In the genomic region with DNA sequence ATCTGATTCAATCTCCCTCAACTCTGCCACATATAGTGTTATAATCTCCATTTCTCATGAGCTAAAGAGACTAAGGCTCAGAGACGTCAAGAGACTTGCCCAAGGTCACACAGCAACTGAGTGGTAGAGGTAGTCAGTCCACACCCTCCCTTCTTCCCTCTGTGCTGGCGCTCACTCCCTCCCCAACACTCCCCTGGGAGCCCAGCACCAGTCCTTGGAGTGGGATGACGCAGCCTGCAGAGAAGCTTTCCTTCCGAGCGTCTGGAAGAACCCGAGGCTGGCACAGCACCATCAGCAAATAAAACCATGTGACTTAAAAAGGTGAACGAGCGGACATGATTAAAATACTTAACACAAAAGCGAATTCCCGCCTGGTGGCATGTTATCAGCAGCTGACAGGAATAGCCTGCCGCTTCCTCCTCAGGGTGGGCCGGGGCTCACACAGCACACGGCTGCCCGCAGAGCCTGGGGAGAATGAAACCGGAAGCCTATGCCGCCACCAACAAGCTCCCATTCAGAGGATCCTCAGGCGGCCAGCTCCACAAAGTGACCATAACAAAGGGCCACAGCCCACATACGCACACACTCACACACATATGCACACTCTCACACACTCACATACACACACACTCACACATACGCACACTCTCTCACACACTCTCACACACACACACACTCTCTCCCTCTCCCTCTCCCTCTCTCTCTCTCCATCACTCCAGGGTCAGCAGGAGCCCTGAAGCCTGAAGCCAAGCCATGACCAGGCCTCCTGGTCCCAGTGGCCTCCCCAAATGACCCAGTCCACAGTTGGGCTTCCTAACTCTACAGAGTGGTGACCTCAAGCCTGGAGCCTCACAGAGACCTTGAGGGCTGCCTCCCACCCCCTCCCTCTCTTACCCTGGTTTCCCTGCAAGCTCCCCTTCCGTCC, we compare ENCODE assay signal across 8 cellular contexts.
DNase-seq lines count a peak whose midpoint lies in the region; ATAC-seq and TF ChIP-seq lines count a peak whose summit lies in the region.

No MANE protein-coding gene starts in this region.

- CTCF ChIA-PET in Calu3 (lab: Charles Lee), result interaction anchor here (0.5 to 1.4 kb wide), 9 partner anchors 11 to 410 kb away, joined by 3 to 5 read pairs (median 4); partner anchors contain the start of gene XXYLT1
- CTCF ChIA-PET in OCI-LY7 (lab: Charles Lee; ENCODE audit: unreplicated experiment), result no interaction called here

- no peak overlapping the region for H3K4ac ChIP-seq in H9 (ENCODE audit: low read depth, low read length)

- no peak overlapping the region; the same call in 1 of the 2 replicates for H3K14ac ChIP-seq in H9 (ENCODE audit: insufficient read depth, low read length)

- no CpG with 5 or more reads among the region's 20 CpGs for WGBS in H9 (ENCODE audit: extremely low coverage, insufficient read length, low lambda C conversion rate)

- H3K4me1 ChIP-seq in H9 (ENCODE audit: insufficient read depth, low read length) (peaks cover 21% of the 10 kb centered on the region; the same call in 1 of the 2 replicates), OCI-LY7 (ENCODE audit: insufficient read depth, low read length, poor library complexity, severe bottlenecking) (peaks cover 77% of the 10 kb centered on the region)

- H3K4me3 Mint-ChIP-seq in Calu3 (ENCODE audit: low read depth, unreplicated experiment) (peak overlapping the region; percentile 46), H9 (peak overlapping the region; percentile 53 to 79), chondrocyte (ENCODE audit: unreplicated experiment) (peak overlapping the region; percentile 62)
- H3K4me3 Mint-ChIP-seq in stimulated activated naive CD8-positive, alpha-beta T cell treated with anti-CD3 and anti-CD28 coated beads, Interleukin-15, amount 100 ng/mL, for 72 hours, result peak overlapping the region; percentile 60 to 66

- no peak overlapping the region for H4K8ac ChIP-seq in H9 (replicated peaks; ENCODE audit: insufficient read length, low read depth, low read length)

- H3K27ac Mint-ChIP-seq in Calu3 (ENCODE audit: unreplicated experiment) (peak overlapping the region; percentile 66), H9 (peak overlapping the region; percentile 95 to 99 (median 97)), chondrocyte (ENCODE audit: unreplicated experiment) (peak overlapping the region; percentile 93)
- H3K27ac Mint-ChIP-seq in stimulated activated naive CD8-positive, alpha-beta T cell treated with anti-CD3 and anti-CD28 coated beads, Interleukin-15, amount 100 ng/mL, for 72 hours, result peak overlapping the region; percentile 90 to 93

- H2BK5ac ChIP-seq in H9 (ENCODE audit: insufficient read length, low read length), result no peak overlapping the region

- H3K79me2 ChIP-seq in H9 (ENCODE audit: insufficient read depth, low read length) (no peaks in the 10 kb centered on the region; the same call in 1 of the 2 replicates), OCI-LY7 (ENCODE audit: insufficient read depth, low read depth, low read length) (0 out of 2 replicates have a peak, but pooled peaks cover 8% of the 10 kb centered on the region)

- H2BK15ac ChIP-seq in H9 (ENCODE audit: low read depth, low read length), result no peak overlapping the region

- H3K27ac ChIP-seq in H9 (ENCODE audit: insufficient read length, low read depth, low read length), result peak overlapping the region; percentile 52
- H3K27ac ChIP-seq in OCI-LY7 (ENCODE audit: low read depth, low read length, poor library complexity, severe bottlenecking), result peak overlapping the region; percentile 77

- TF ChIP-seq CTCF in Calu3 (IDR thresholded peaks at IDR 0.05; ENCODE audit: unreplicated experiment) (no peak), H9 (conservative IDR thresholded peaks at IDR 0.05) (no peak), OCI-LY7 (conservative IDR thresholded peaks at IDR 0.05; ENCODE audit: low read length) (no peak), chondrocyte (IDR thresholded peaks at IDR 0.05) (no peak)

- H3K9me3 Mint-ChIP-seq in Calu3 (ENCODE audit: low read depth, unreplicated experiment) (no peaks in the 10 kb centered on the region), H9 (no peaks in the 10 kb centered on the region), chondrocyte (ENCODE audit: low read depth) (no peaks in the 10 kb centered on the region)
- H3K9me3 Mint-ChIP-seq in stimulated activated naive CD8-positive, alpha-beta T cell treated with anti-CD3 and anti-CD28 coated beads, Interleukin-15, amount 100 ng/mL, for 72 hours, result no peaks in the 10 kb centered on the region

- H4K91ac ChIP-seq in H9 (ENCODE audit: insufficient read length, low read depth, low read length), result no peak overlapping the region

- H3K18ac ChIP-seq in H9 (ENCODE audit: insufficient read length, low read depth, low read length), result peak overlapping the region; percentile 73

- POLR2A ChIA-PET in OCI-LY7 (lab: Charles Lee), result no interaction called here

- no peaks in the 10 kb centered on the region for H3K23me2 ChIP-seq in H9 (ENCODE audit: insufficient read length, low read depth, low read length, poor library complexity, severe bottlenecking)

- no peak overlapping the region for H4K5ac ChIP-seq in H9 (ENCODE audit: insufficient read length, low read depth, low read length)

- H3K36me3 Mint-ChIP-seq in Calu3 (ENCODE audit: insufficient read depth, unreplicated experiment), result peaks cover 10% of the 10 kb centered on the region
- H3K36me3 Mint-ChIP-seq in H9 (ENCODE audit: insufficient read depth in 1 of 3, low read depth in 3 of 3), result peaks cover 0 to 3% (median 0%) of the 10 kb centered on the region in 3 experiments; a peak in 4 of 7 replicates
- H3K36me3 Mint-ChIP-seq in chondrocyte (ENCODE audit: low read depth), result no peaks in the 10 kb centered on the region

- H3K27me3 Mint-ChIP-seq in Calu3 (ENCODE audit: unreplicated experiment), result no peaks in the 10 kb centered on the region
- no peaks in the 10 kb centered on the region; the same call in 1 of the 2 replicates for H3K27me3 Mint-ChIP-seq in H9 (ENCODE audit: low read depth)
- no peaks in the 10 kb centered on the region for H3K27me3 Mint-ChIP-seq in chondrocyte (ENCODE audit: low read depth)
- H3K27me3 Mint-ChIP-seq in stimulated activated naive CD8-positive, alpha-beta T cell treated with anti-CD3 and anti-CD28 coated beads, Interleukin-15, amount 100 ng/mL, for 72 hours, result no peaks in the 10 kb centered on the region

- no peak overlapping the region for H2BK120ac ChIP-seq in H9 (ENCODE audit: low read depth, low read length, poor library complexity, severe bottlenecking)

- no peak overlapping the region for H3K9ac ChIP-seq in H9 (ENCODE audit: extremely low read depth, insufficient read length, low read length)

- no peaks in the 10 kb centered on the region for H3K9me3 ChIP-seq in H9 (ENCODE audit: control insufficient read depth, low read depth, low read length)
- no peaks in the 10 kb centered on the region for H3K9me3 ChIP-seq in OCI-LY7 (ENCODE audit: low read length)

- H2AFZ ChIP-seq in H9 (ENCODE audit: low read length) (no peak overlapping the region), OCI-LY7 (ENCODE audit: low read length) (peak overlapping the region; percentile 28; the same call in 1 of the 2 replicates)

- H3K4me1 Mint-ChIP-seq in Calu3 (ENCODE audit: low read depth, unreplicated experiment) (peaks cover 85% of the 10 kb centered on the region), H9 (peaks cover 50 to 72% of the 10 kb centered on the region in 2 experiments), chondrocyte (ENCODE audit: low read depth) (peaks cover 53% of the 10 kb centered on the region)
- H3K4me1 Mint-ChIP-seq in stimulated activated naive CD8-positive, alpha-beta T cell treated with anti-CD3 and anti-CD28 coated beads, Interleukin-15, amount 100 ng/mL, for 72 hours, result peaks cover 60% of the 10 kb centered on the region

- H3K9me2 ChIP-seq in OCI-LY7 (ENCODE audit: insufficient read depth, low read length), result no peaks in the 10 kb centered on the region

- H2BK20ac ChIP-seq in H9 (ENCODE audit: low read depth, low read length, poor library complexity, severe bottlenecking), result no peak overlapping the region

- H3K56ac ChIP-seq in H9 (ENCODE audit: insufficient read length, low read depth, low read length), result no peak overlapping the region

- peak overlapping the region; percentile 52 for H3K4me2 ChIP-seq in H9 (ENCODE audit: insufficient read depth, insufficient read length, low read length)
- peak overlapping the region; percentile 85 for H3K4me2 ChIP-seq in OCI-LY7 (ENCODE audit: low read length)

- no TSS peak for BruUV-seq in Calu3 (replicated peaks; lab: Mats Ljungman, UMichigan)
- no TSS peak for BruUV-seq in OCI-LY7 (replicated peaks; lab: Mats Ljungman, UMichigan)

- H4K20me1 ChIP-seq in H9 (ENCODE audit: control insufficient read depth, insufficient read depth, insufficient read length) (no peaks in the 10 kb centered on the region), OCI-LY7 (ENCODE audit: insufficient read depth, low read length) (no peaks in the 10 kb centered on the region)

- peak; percentile 81 for DNase-seq in Calu3
- DNase-seq in H9, result peak; percentile 53
- DNase-seq in OCI-LY7 (ENCODE audit: low spot score), result peak; percentile 64
- no peak for DNase-seq in chondrocyte (ENCODE audit: low spot score)
- DNase-seq in left kidney (ENCODE audit: low read depth, low spot score), result peak; percentile 56
- peak in 1 of 2 donors; percentile 27 for DNase-seq in stimulated activated naive CD8-positive, alpha-beta T cell treated with anti-CD3 and anti-CD28 coated beads, Interleukin-15, amount 100 ng/mL, for 72 hours
- DNase-seq in NCI-H446 (lab: John Stamatoyannopoulos, UW), result no peak

- H3K27me3 ChIP-seq in H9 (ENCODE audit: insufficient read depth, low read length), result no peaks in the 10 kb centered on the region

- no peak overlapping the region for H3T11ph ChIP-seq in H9 (ENCODE audit: low read length)

- ATAC-seq in stimulated activated naive CD8-positive, alpha-beta T cell treated with anti-CD3 and anti-CD28 coated beads, Interleukin-15, amount 100 ng/mL, for 72 hours, result peak; percentile 67
- no peak for ATAC-seq in GM18867 (IDR thresholded peaks at IDR 0.05; ENCODE audit: unreplicated experiment)

- no peaks in the 10 kb centered on the region for H3K79me1 ChIP-seq in H9 (ENCODE audit: insufficient read depth, low read depth, low read length, poor library complexity, severe bottlenecking)

- intact Hi-C loops in Calu3 (cut with micrococcal nuclease; ENCODE audit: unreplicated experiment) (loop anchor here (1.0 kb wide), 1 partner anchor 32 kb away; no protein-coding TSS in a partner anchor), OCI-LY7 (cut with micrococcal nuclease; ENCODE audit: unreplicated experiment) (loop anchor here (10.0 kb wide), 1 partner anchor 666 kb away; the partner anchor contains the start of gene ATP13A3)

- H2AK5ac ChIP-seq in H9 (ENCODE audit: insufficient read length, low read length), result no peak overlapping the region

- no peak overlapping the region for H2BK12ac ChIP-seq in H9 (ENCODE audit: insufficient read length, low read depth, low read length)

- H3K23ac ChIP-seq in H9 (ENCODE audit: insufficient read length, low read depth, low read length), result no peak overlapping the region

- peak overlapping the region; percentile 63 for H3K4me3 ChIP-seq in OCI-LY7 (ENCODE audit: low read depth, low read length, poor library complexity, severe bottlenecking)

- H3K36me3 ChIP-seq in OCI-LY7 (ENCODE audit: insufficient read depth, low read length), result no peaks in the 10 kb centered on the region

Comparison
In these comparisons a context has a peak if more than half of its experiments do, and no peak if none do; other contexts are left out.
1. DNase-seq: peak in Calu3 (single experiment), H9 (single experiment), OCI-LY7 (single experiment) and left kidney (single experiment); none in chondrocyte (single experiment) and NCI-H446 (0 of 2).
2. Peak in every context shown above with its lines, with median percentiles within 50 percentile points of each other: H3K27ac Mint-ChIP-seq and H3K4me3 Mint-ChIP-seq.